ENCODE assay signal across 10 cellular contexts in the genomic region with DNA sequence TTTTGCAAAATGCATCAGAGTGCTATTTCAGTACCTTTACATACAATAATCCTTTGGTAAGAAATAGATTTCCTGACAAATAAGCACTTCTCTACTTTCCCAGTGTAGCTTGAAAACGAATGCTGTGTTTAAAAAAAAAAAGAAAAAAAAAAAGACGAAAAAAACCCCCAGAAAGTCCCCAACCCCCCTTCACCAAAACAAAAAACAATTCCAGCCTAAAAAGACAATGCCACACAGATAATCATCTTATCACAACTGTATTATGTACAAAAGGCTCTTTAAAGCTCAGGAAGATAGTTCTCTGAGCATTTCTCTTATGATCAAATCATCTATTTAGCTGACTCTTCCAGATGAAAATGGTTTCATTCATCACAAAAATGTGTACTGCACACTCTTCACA. TPM values are rescaled to one million over a fixed set of nuclear protein-coding genes. Genes with fewer than 3 reads are reported as not detected.
DNase-seq lines count a peak whose midpoint lies in the region; ATAC-seq and TF ChIP-seq lines count a peak whose summit lies in the region.
"Had no signal": no experiment of that assay in that cellular context is flagged by ENCODE, and none has a peak within 500 bp of the region (broad histone marks: within the 10 kb centered on the region; RNA-seq: fewer than 3 reads in every experiment).

No MANE protein-coding gene starts in this region.

- peak overlapping the region; percentile 99 for H3K4me3 Mint-ChIP-seq in chondrocyte (ENCODE audit: unreplicated experiment)

- H3K27me3 ChIP-seq in left ventricle myocardium inferior (ENCODE audit: low read depth) = no peaks in the 10 kb centered on the region
- H3K27me3 ChIP-seq in mucosa of stomach (ENCODE audit: control insufficient read depth, insufficient read depth, low read length) = peaks cover 32% of the 10 kb centered on the region
- H3K27me3 ChIP-seq in uterus = no peaks in the 10 kb centered on the region

- peaks cover 28% of the 10 kb centered on the region for H3K36me3 Mint-ChIP-seq in chondrocyte (ENCODE audit: low read depth)

- DNase-seq in left ventricle myocardium inferior = no peak
- DNase-seq in Right ventricle myocardium superior = no peak
- DNase-seq in chondrocyte (ENCODE audit: low spot score) = no peak
- no peak for DNase-seq in uterus
- DNase-seq in NCI-H1092 (lab: John Stamatoyannopoulos, UW) = no peak
- DNase-seq in pons (ENCODE audit: low spot score) = no peak
- DNase-seq in erythroblast (lab: John Stamatoyannopoulos, UW) = no peak
- DNase-seq: NCI-H1930 had no signal

- H3K4me1 Mint-ChIP-seq in chondrocyte (ENCODE audit: low read depth) = peaks cover 57% of the 10 kb centered on the region

- H3K27me3 Mint-ChIP-seq in chondrocyte (ENCODE audit: low read depth) = no peaks in the 10 kb centered on the region

- peak overlapping the region; percentile 100 for H3K27ac ChIP-seq in left ventricle myocardium inferior (replicated peaks)
- peak overlapping the region; percentile 100 for H3K27ac ChIP-seq in uterus

- peak overlapping the region; percentile 98 for H3K27ac Mint-ChIP-seq in chondrocyte (ENCODE audit: unreplicated experiment)

- intact Hi-C loops in left ventricle myocardium inferior (cut with micrococcal nuclease) = loop anchor here (10.0 kb wide), 1 partner anchor 54 kb away; no protein-coding TSS in a partner anchor
- intact Hi-C loops in Right ventricle myocardium superior (cut with DNase I) = loop anchor here (5.0 kb wide), 1 partner anchor 47 kb away; no protein-coding TSS in a partner anchor
- intact Hi-C loops in uterus (cut with DNase I; ENCODE audit: low total_unique reads) = no loop called here

- H3K9me3 ChIP-seq in left ventricle myocardium inferior (replicated peaks) (no peaks in the 10 kb centered on the region), mucosa of stomach (ENCODE audit: control insufficient read depth, low read length) (no peaks in the 10 kb centered on the region), uterus (no peaks in the 10 kb centered on the region)
- H3K9me3 ChIP-seq: mucosa of descending colon had no signal

- peaks cover 11% of the 10 kb centered on the region for H3K36me3 ChIP-seq in left ventricle myocardium inferior
- H3K36me3 ChIP-seq in mucosa of stomach (ENCODE audit: control insufficient read depth, insufficient read depth, low read length) = no peaks in the 10 kb centered on the region
- no peaks in the 10 kb centered on the region for H3K36me3 ChIP-seq in uterus

- H3K4me3 ChIP-seq in left ventricle myocardium inferior (peak overlapping the region; percentile 95), mucosa of stomach (ENCODE audit: low read length) (no peak overlapping the region), uterus (peak overlapping the region; percentile 84 to 86)
- H3K4me3 ChIP-seq: mucosa of descending colon had no signal

- peak overlapping the region; percentile 66 for H3K9ac ChIP-seq in mucosa of stomach (ENCODE audit: low read length)

- TF ChIP-seq POLR2A in uterus (IDR thresholded peaks at IDR 0.05) (no peak), erythroblast (IDR thresholded peaks at IDR 0.05; ENCODE audit: low read length) (no peak)

- TF ChIP-seq CTCF in left ventricle myocardium inferior (IDR thresholded peaks at IDR 0.05; ENCODE audit: borderline replicate concordance) = no peak
- TF ChIP-seq CTCF in chondrocyte (IDR thresholded peaks at IDR 0.05) = no peak
- no peak for TF ChIP-seq CTCF in uterus (IDR thresholded peaks at IDR 0.05)

- no peak for ATAC-seq in Right ventricle myocardium superior (ENCODE audit: poor library complexity)

- peaks cover 77% of the 10 kb centered on the region for H3K4me1 ChIP-seq in left ventricle myocardium inferior
- H3K4me1 ChIP-seq in mucosa of stomach (ENCODE audit: control insufficient read depth, insufficient read depth, low read length) = peaks cover 7% of the 10 kb centered on the region
- H3K4me1 ChIP-seq in uterus = peaks cover 0 to 3% of the 10 kb centered on the region in 2 donors

- no peaks in the 10 kb centered on the region for H3K9me3 Mint-ChIP-seq in chondrocyte (ENCODE audit: low read depth)

RNA-seq across cellular contexts. Expression of gene FERMT2, which starts 1.6 kb away (rescaled TPM):
- total RNA-seq in left ventricle myocardium inferior (91.9 TPM), Right ventricle myocardium superior (116 TPM), chondrocyte (423 to 518 TPM (median 494 TPM) in 3 replicates), uterus (100 to 1,000 TPM in 3 of 4 donors, 10 to 100 TPM in 1; 98.2 to 201 (median 180) TPM)
